23 cellular contexts compared by ENCODE assay signal in genomic region chr1:90023691-90024090, GRCh38. TPM values are rescaled to one million over a fixed set of nuclear protein-coding genes. Genes with fewer than 3 reads are reported as not detected.
DNase-seq lines count a peak whose midpoint lies in the region; FAIRE-seq and TF ChIP-seq lines count a peak whose summit lies in the region.
"Had no signal": no experiment of that assay in that cellular context is flagged by ENCODE, and none has a peak within 500 bp of the region (broad histone marks: within the 10 kb centered on the region; RNA-seq: fewer than 3 reads in every experiment).

No MANE protein-coding gene starts in this region.

- H3K27ac ChIP-seq in HEK293 (ENCODE audit: extremely low read depth, low read depth, low read length), result no peak overlapping the region
- H3K27ac ChIP-seq in astrocyte (ENCODE audit: low read depth, low read length), result no peak overlapping the region
- H3K27ac ChIP-seq: A549; BLaER1 treated with 17β-estradiol and CSF1 and Interleukin-3, amounts not matched to agents 10 nM and 100 nM; GM23248 had no signal

- H3K27ac Mint-ChIP-seq in astrocyte (ENCODE audit: unreplicated experiment) (no peak overlapping the region), nephron progenitor cell (peak overlapping the region; percentile 12)
- H3K27ac Mint-ChIP-seq: CD4-positive, alpha-beta T cell; CD8-positive, alpha-beta memory T cell had no signal

- H3K4me3 ChIP-seq in HEK293 (ENCODE audit: low read depth, low read length) (no peak overlapping the region), astrocyte (ENCODE audit: insufficient read depth, low read depth, low read length) (no peak overlapping the region)
- H3K4me3 ChIP-seq: A549; BLaER1 treated with 17β-estradiol and CSF1 and Interleukin-3, amounts not matched to agents 10 nM and 100 nM; GM23248 had no signal

- no peaks in the 10 kb centered on the region for H3K27me3 ChIP-seq in astrocyte (ENCODE audit: insufficient read depth, low read length)
- H3K27me3 ChIP-seq: BE2C; BLaER1 treated with 17β-estradiol and CSF1 and Interleukin-3, amounts not matched to agents 10 nM and 100 nM had no signal

- no peaks in the 10 kb centered on the region for H3K4me1 Mint-ChIP-seq in astrocyte (ENCODE audit: low read depth, unreplicated experiment)
- peaks cover 6% of the 10 kb centered on the region for H3K4me1 Mint-ChIP-seq in nephron progenitor cell
- H3K4me1 Mint-ChIP-seq: CD14-positive monocyte had no signal

- H3K9me3 Mint-ChIP-seq in astrocyte (ENCODE audit: unreplicated experiment), result peaks cover 27% of the 10 kb centered on the region
- H3K9me3 Mint-ChIP-seq in nephron progenitor cell, result peaks cover 6% of the 10 kb centered on the region

- H3K27me3 Mint-ChIP-seq in astrocyte (ENCODE audit: low read depth, unreplicated experiment), result no peaks in the 10 kb centered on the region
- H3K27me3 Mint-ChIP-seq in nephron progenitor cell (ENCODE audit: low read depth, poor library complexity), result no peaks in the 10 kb centered on the region
- H3K27me3 Mint-ChIP-seq: CD4-positive, alpha-beta T cell; CD8-positive, alpha-beta memory T cell had no signal

- H3K36me3 ChIP-seq in HEK293 (ENCODE audit: control insufficient read depth in 2 of 2, insufficient read depth in 1 of 2, low read length in 2 of 2) (peaks cover 82 to 96% of the 10 kb centered on the region in 2 experiments), astrocyte (ENCODE audit: insufficient read depth, low read length) (peaks cover 60% of the 10 kb centered on the region)

- DNase-seq in astrocyte (ENCODE audit: low read depth) (no peak), nephron progenitor cell (no peak), mesenteric fat pad (ENCODE audit: low spot score) (no peak), iPS-NIHi7 (ENCODE audit: extremely low spot score) (no peak)
- no peak for DNase-seq in stimulated activated CD4-positive, alpha-beta T cell treated with anti-CD3 and anti-CD28 coated beads, Interleukin-12 subunit alpha, Interleukin-12 subunit beta, amount 100 ng/mL, for 4 hours
- DNase-seq: 8988T; ACHN; AML-193; BE2C; CD4-positive, alpha-beta T cell; CD8-positive, alpha-beta memory T cell; DMS53; DMS79 treated with DMSO at 0.1 percent for 48 hours; GF-D8; GM23248; H7; HCEC 1CT had no signal

- H3K4me3 Mint-ChIP-seq in astrocyte (ENCODE audit: unreplicated experiment) (no peak overlapping the region), nephron progenitor cell (no peak overlapping the region)
- H3K4me3 Mint-ChIP-seq: CD14-positive monocyte; CD4-positive, alpha-beta T cell; CD8-positive, alpha-beta memory T cell had no signal

- POLR2A ChIA-PET in HEK293 (lab: Yijun Ruan, JAX), result interaction anchor here (0.6 kb wide), 1 partner anchor 22 kb away, joined by 3 read pairs; no protein-coding TSS in a partner anchor

- H2AFZ ChIP-seq in astrocyte (ENCODE audit: low read depth, low read length), result no peak overlapping the region
- H2AFZ ChIP-seq: GM23248 had no signal

- no peak overlapping the region for H3K9ac ChIP-seq in astrocyte (ENCODE audit: low read length)
- H3K9ac ChIP-seq: BLaER1 treated with 17β-estradiol and CSF1 and Interleukin-3, amounts not matched to agents 10 nM and 100 nM; GM23248 had no signal

- H3K79me2 ChIP-seq in astrocyte (ENCODE audit: insufficient read depth, low read length), result no peaks in the 10 kb centered on the region

- no peak overlapping the region for H3K4me2 ChIP-seq in astrocyte (ENCODE audit: low read length)
- H3K4me2 ChIP-seq: A549; BLaER1 treated with 17β-estradiol and CSF1 and Interleukin-3, amounts not matched to agents 10 nM and 100 nM had no signal

- peak; percentile 47 for FAIRE-seq in astrocyte (lab: Jason Lieb, UNC)
- FAIRE-seq: A549, GM12891, H1 had no signal

- CTCF ChIA-PET in HEK293 (lab: Yijun Ruan, JAX), result interaction anchor here (0.6 to 1.2 kb wide), 3 partner anchors 22 to 405 kb away, joined by 3 to 4 read pairs (median 3); no protein-coding TSS in a partner anchor

- no peaks in the 10 kb centered on the region for H3K9me3 ChIP-seq in HEK293 (ENCODE audit: control insufficient read depth, insufficient read depth, low read depth, low read length)
- H3K9me3 ChIP-seq in astrocyte (ENCODE audit: insufficient read depth, low read depth, low read length), result peaks cover 10% of the 10 kb centered on the region
- H3K9me3 ChIP-seq: BE2C had no signal

- H3K4me1 ChIP-seq in HEK293 (ENCODE audit: control insufficient read depth, insufficient read depth, low read length) (no peaks in the 10 kb centered on the region), astrocyte (ENCODE audit: insufficient read depth, low read length) (no peaks in the 10 kb centered on the region)
- H3K4me1 ChIP-seq: A549; BE2C; BLaER1 treated with 17β-estradiol and CSF1 and Interleukin-3, amounts not matched to agents 10 nM and 100 nM had no signal

- peaks cover 3% of the 10 kb centered on the region for H4K20me1 ChIP-seq in astrocyte (ENCODE audit: insufficient read depth, low read length)

- no peak for TF ChIP-seq CTCF in HEK293 (tag by site-specific recombination; IDR thresholded peaks at IDR 0.05)
- no peak for TF ChIP-seq CTCF in astrocyte (IDR thresholded peaks at IDR 0.05; ENCODE audit: insufficient read depth, low read depth, low read length)
- TF ChIP-seq CTCF in nephron progenitor cell (IDR thresholded peaks at IDR 0.05), result no peak

- H3K36me3 Mint-ChIP-seq in astrocyte (ENCODE audit: low read depth, unreplicated experiment) (peaks cover 67% of the 10 kb centered on the region), nephron progenitor cell (ENCODE audit: low read depth) (peaks cover 96% of the 10 kb centered on the region)

TF ChIP-seq in HEK293, 187 proteins besides CTCF, POLR2A, EP300 and RAD21:
- TF ChIP-seq ZNF114 (tag by site-specific recombination; IDR thresholded peaks at IDR 0.05), result no peak
- peak; percentile 60; the same call in 1 of the 2 replicates for TF ChIP-seq TRIM28 (IDR thresholded peaks at IDR 0.05; ENCODE audit: borderline replicate concordance, low read length)
- TF ChIP-seq SETDB1 (IDR thresholded peaks at IDR 0.05; ENCODE audit: insufficient read length, low read length), result peak; percentile 83
- no peak for TF ChIP-seq ZNF274 (IDR thresholded peaks at IDR 0.05; ENCODE audit: low read length)
- TF ChIP-seq ZNF274 (tag by site-specific recombination; IDR thresholded peaks at IDR 0.05; ENCODE audit: borderline replicate concordance), result peak; percentile 86; the same call in 1 of the 2 replicates

RNA-seq across cellular contexts. Expression of gene ZNF326, which starts 28.8 kb away (rescaled TPM):
- total RNA-seq in astrocyte (24.6 and 27.7 TPM in 2 replicates), mesenteric fat pad (15.4 TPM)
